Comparison of ENCODE assay signal across 1 cellular context in the genomic region with DNA sequence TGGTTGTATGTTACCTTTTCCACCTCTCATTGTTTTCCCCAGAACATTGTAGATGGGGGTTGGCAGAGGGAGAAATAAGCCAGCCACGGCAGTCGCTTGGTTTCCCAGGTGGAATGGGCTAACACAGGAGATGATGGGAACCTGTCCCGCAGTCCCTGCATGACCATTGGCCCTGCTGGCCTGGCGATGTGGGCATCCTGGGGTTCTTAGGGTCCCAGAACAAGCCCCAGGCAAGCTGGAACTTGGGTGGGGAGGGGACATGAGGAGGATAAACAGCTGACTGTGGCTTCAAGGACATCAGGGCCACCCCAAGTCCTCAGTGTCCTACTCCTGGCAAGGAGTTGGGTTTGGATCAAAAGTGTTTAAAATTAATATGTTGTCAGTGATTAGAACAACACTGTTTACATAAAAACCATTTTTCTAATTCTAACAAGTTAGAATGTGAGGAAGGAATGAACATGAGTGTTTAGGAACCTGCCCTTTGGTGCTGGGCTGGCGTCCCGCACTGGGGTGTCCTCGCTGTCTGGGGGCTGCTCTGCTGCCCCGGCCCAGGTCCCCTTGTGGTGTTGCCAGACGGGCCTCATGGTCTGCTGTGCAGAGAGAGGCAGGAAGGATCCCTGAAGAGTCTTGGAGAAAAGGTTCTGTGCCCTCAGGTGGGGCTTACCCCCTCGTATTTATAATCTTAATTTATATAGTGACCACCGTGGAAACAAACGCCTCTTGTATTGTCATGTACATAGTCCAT.
TF ChIP-seq lines count a peak whose summit lies in the region.

No MANE protein-coding gene starts in this region.

TF ChIP-seq in WTC11, 78 proteins besides CTCF, POLR2A, EP300 and RAD21 (continued from another document):
- TF ChIP-seq, protein P1, sequence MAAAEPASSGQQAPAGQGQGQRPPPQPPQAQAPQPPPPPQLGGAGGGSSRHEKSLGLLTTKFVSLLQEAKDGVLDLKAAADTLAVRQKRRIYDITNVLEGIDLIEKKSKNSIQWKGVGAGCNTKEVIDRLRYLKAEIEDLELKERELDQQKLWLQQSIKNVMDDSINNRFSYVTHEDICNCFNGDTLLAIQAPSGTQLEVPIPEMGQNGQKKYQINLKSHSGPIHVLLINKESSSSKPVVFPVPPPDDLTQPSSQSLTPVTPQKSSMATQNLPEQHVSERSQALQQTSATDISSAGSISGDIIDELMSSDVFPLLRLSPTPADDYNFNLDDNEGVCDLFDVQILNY (CRISPR knock-in tag; IDR thresholded peaks at IDR 0.05) = no peak
- TF ChIP-seq KAT7 (CRISPR knock-in tag; IDR thresholded peaks at IDR 0.05; ENCODE audit: borderline replicate concordance) (no peak), TEAD4 (CRISPR knock-in tag; IDR thresholded peaks at IDR 0.05) (no peak)
- TF ChIP-seq, protein P2, sequence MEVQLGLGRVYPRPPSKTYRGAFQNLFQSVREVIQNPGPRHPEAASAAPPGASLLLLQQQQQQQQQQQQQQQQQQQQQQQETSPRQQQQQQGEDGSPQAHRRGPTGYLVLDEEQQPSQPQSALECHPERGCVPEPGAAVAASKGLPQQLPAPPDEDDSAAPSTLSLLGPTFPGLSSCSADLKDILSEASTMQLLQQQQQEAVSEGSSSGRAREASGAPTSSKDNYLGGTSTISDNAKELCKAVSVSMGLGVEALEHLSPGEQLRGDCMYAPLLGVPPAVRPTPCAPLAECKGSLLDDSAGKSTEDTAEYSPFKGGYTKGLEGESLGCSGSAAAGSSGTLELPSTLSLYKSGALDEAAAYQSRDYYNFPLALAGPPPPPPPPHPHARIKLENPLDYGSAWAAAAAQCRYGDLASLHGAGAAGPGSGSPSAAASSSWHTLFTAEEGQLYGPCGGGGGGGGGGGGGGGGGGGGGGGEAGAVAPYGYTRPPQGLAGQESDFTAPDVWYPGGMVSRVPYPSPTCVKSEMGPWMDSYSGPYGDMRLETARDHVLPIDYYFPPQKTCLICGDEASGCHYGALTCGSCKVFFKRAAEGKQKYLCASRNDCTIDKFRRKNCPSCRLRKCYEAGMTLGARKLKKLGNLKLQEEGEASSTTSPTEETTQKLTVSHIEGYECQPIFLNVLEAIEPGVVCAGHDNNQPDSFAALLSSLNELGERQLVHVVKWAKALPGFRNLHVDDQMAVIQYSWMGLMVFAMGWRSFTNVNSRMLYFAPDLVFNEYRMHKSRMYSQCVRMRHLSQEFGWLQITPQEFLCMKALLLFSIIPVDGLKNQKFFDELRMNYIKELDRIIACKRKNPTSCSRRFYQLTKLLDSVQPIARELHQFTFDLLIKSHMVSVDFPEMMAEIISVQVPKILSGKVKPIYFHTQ (CRISPR knock-in tag; IDR thresholded peaks at IDR 0.05) = no peak
